12 cellular contexts compared by ENCODE assay signal in genomic region chr1:32441467-32441866, GRCh38. TPM values are rescaled to one million over a fixed set of nuclear protein-coding genes. Genes with fewer than 3 reads are reported as not detected.
"Had no signal": no experiment of that assay in that cellular context is flagged by ENCODE, and none has a peak within 500 bp of the region (broad histone marks: within the 10 kb centered on the region; RNA-seq: fewer than 3 reads in every experiment).

No MANE protein-coding gene starts in this region.

RNA-seq across cellular contexts. Expression of gene ZBTB8B, which starts 23.4 kb away (rescaled TPM):
- total RNA-seq: activated CD4-positive, alpha-beta memory T cell treated with anti-CD3 and anti-CD28 coated beads for 36 hours; activated CD4-positive, alpha-beta memory T cell treated with anti-CD3 and anti-CD28 coated beads, Interleukin-2, amount 10 ng/mL, durations not matched to agents 7 days and 5 days; activated CD4-positive, alpha-beta T cell treated with anti-CD3 and anti-CD28 coated beads for 36 hours; activated CD4-positive, alpha-beta T cell treated with anti-CD3 and anti-CD28 coated beads, Interleukin-2, amount 10 ng/mL, durations not matched to agents 24 days and 14 days; activated CD4-positive, alpha-beta T cell treated with anti-CD3 and anti-CD28 coated beads, Interleukin-2, amount 10 ng/mL, durations not matched to agents 7 days and 5 days; activated CD8-positive, alpha-beta memory T cell treated with anti-CD3 and anti-CD28 coated beads for 36 hours; activated CD8-positive, alpha-beta memory T cell treated with anti-CD3 and anti-CD28 coated beads, Interleukin-2, amount 10 ng/mL, durations not matched to agents 7 days and 5 days; activated CD8-positive, alpha-beta T cell treated with anti-CD3 and anti-CD28 coated beads for 36 hours; activated CD8-positive, alpha-beta T cell treated with anti-CD3 and anti-CD28 coated beads, Interleukin-2, amount 10 ng/mL, durations not matched to agents 7 days and 5 days; T-helper 1 cell treated with Interleukin-12 subunit alpha and Interleukin-12 subunit beta and Interleukin-4 antibody, amounts not matched to agents 30 ng/mL and 1 ng/mL, for 36 hours; T-helper 17 cell; T-helper 2 cell treated with Interferon-gamma antibody and Interleukin-4, amounts not matched to agents 100 ng/mL and 5 ng/mL, for 36 hours had no signal
